8 cellular contexts compared by ENCODE assay signal in the genomic region with DNA sequence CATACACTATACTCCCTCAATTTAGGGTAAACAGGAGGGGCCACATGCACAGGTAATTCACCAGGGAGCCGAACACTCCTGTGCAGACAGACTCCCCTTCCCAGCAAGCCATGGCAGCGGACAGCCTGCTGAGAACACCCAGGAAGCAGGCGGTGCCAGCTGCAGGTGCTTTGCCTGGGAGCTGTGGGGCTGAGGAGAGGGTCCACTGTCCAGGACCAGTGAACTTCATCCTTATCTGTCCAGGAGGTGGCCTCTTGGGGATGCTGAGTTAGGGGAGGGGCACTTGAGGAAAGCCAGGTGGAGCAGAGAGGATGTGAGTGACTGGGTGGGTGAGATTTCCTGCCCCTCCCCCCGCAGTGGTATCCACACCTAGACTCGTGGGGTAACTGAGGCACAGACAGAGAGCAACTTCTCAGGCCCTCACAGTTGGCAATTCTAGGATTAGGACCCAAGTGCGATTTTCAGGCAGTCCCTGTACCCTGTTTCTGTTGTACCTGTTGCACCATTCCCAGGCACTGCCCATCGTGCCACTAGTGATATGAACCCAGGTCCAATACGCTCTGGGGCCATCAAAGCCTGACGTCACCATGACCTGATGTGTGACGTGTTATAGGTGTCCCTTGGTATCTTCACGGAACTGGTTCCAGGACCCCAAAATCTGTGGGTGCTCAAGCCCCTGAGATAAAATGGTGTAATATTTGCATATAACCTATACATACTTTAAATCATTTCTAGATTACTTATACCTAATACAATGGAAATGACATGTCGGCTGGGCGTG. TPM values are rescaled to one million over a fixed set of nuclear protein-coding genes. Genes with fewer than 3 reads are reported as not detected.
A peak's percentile ranks its signal among the peaks of the same experiment; 100 is the strongest.
DNase-seq lines count a peak whose midpoint lies in the region; ATAC-seq, FAIRE-seq and TF ChIP-seq lines count a peak whose summit lies in the region.

No MANE protein-coding gene starts in this region.

- peaks cover 2% of the 10 kb centered on the region for H3K79me1 ChIP-seq in mesendoderm (ENCODE audit: low read length)

- no peak overlapping the region for H2AK5ac ChIP-seq in mesendoderm (ENCODE audit: low read length)

- H2BK15ac ChIP-seq in mesendoderm (replicated peaks; ENCODE audit: low read depth) = no peak overlapping the region

- H3K4me3 Mint-ChIP-seq in activated CD4-positive, alpha-beta T cell treated with anti-CD3 and anti-CD28 coated beads, Interleukin-2, amount 10 ng/mL, durations not matched to agents 24 days and 14 days = peak overlapping the region; percentile 92

- no peak overlapping the region for H3K23ac ChIP-seq in mesendoderm (ENCODE audit: low read length)

- H2BK120ac ChIP-seq in mesendoderm (ENCODE audit: low read depth, low read length) = no peak overlapping the region

- H3K56ac ChIP-seq in mesendoderm (ENCODE audit: low read length) = no peak overlapping the region

- no peaks in the 10 kb centered on the region for H3K79me2 ChIP-seq in mesendoderm (ENCODE audit: control insufficient read depth, insufficient read depth, low read length)

- DNase-seq in activated CD4-positive, alpha-beta T cell treated with anti-CD3 and anti-CD28 coated beads, Interleukin-2, amount 10 ng/mL, durations not matched to agents 24 days and 14 days = no peak
- no peak for DNase-seq in activated CD4-positive, alpha-beta T cell treated with anti-CD3 and anti-CD28 coated beads for 48 hours
- DNase-seq in ascending aorta (ENCODE audit: low spot score in 2 of 2) = no peak
- peak in 1 of 2 donors; percentile 69 for DNase-seq in left lung
- no peak for DNase-seq in thoracic aorta (ENCODE audit: low spot score)
- no peak for DNase-seq in mesendoderm
- DNase-seq in stimulated activated CD4-positive, alpha-beta T cell treated with anti-CD3 and anti-CD28 coated beads, Interleukin-2, amount 100 ng/mL, for 24 hours = no peak
- DNase-seq in D721Med (ENCODE audit: insufficient read length, low spot score) = no peak

- no peak overlapping the region for H4K5ac ChIP-seq in mesendoderm (ENCODE audit: low read length)

- H3K4ac ChIP-seq in mesendoderm (ENCODE audit: low read depth, low read length) = no peak overlapping the region

- H3K36me3 ChIP-seq in ascending aorta = peaks cover 18 to 20% of the 10 kb centered on the region in 2 donors
- peaks cover 0 to 29% of the 10 kb centered on the region in 2 donors for H3K36me3 ChIP-seq in left lung
- H3K36me3 ChIP-seq in thoracic aorta = peaks cover 8% of the 10 kb centered on the region
- no peaks in the 10 kb centered on the region for H3K36me3 ChIP-seq in mesendoderm (ENCODE audit: control insufficient read depth, insufficient read depth, low read length)

- no CpG with 5 or more reads among the region's 13 CpGs for WGBS in mesendoderm (ENCODE audit: extremely low coverage, insufficient coverage, low lambda C conversion rate)

- ATAC-seq in left lung = no peak
- ATAC-seq in thoracic aorta (ENCODE audit: insufficient number of reproducible peaks, low FRiP score, low read depth) = no peak

- H3K9me3 ChIP-seq in ascending aorta (no peaks in the 10 kb centered on the region), left lung (no peaks in the 10 kb centered on the region), thoracic aorta (no peaks in the 10 kb centered on the region)

- intact Hi-C loops in activated CD4-positive, alpha-beta T cell treated with anti-CD3 and anti-CD28 coated beads, Interleukin-2, amount 10 ng/mL, durations not matched to agents 24 days and 14 days (cut with micrococcal nuclease) = no loop called here
- intact Hi-C loops in ascending aorta (cut with DNase I) = no loop called here
- intact Hi-C loops in left lung (cut with DNase I) = no loop called here

- no peak overlapping the region for H3K27ac Mint-ChIP-seq in activated CD4-positive, alpha-beta T cell treated with anti-CD3 and anti-CD28 coated beads, Interleukin-2, amount 10 ng/mL, durations not matched to agents 24 days and 14 days

- TF ChIP-seq CTCF in ascending aorta (IDR thresholded peaks at IDR 0.05) (no peak), left lung (IDR thresholded peaks at IDR 0.05) (no peak), thoracic aorta (IDR thresholded peaks at IDR 0.05) (no peak), D721Med (IDR thresholded peaks at IDR 0.05; ENCODE audit: insufficient read depth, missing control alignments) (no peak)

- H3K9me3 Mint-ChIP-seq in activated CD4-positive, alpha-beta T cell treated with anti-CD3 and anti-CD28 coated beads, Interleukin-2, amount 10 ng/mL, durations not matched to agents 24 days and 14 days = no peaks in the 10 kb centered on the region

- H3K27ac ChIP-seq in ascending aorta (peak overlapping the region in 1 of 2 donors; percentile 79), left lung (peak overlapping the region; percentile 87 to 98), thoracic aorta (peak overlapping the region; percentile 69 to 82), mesendoderm (ENCODE audit: low read depth, low read length) (no peak overlapping the region)

- no peak overlapping the region for H4K8ac ChIP-seq in mesendoderm (ENCODE audit: low read depth, low read length)

- H3K27me3 ChIP-seq in ascending aorta = no peaks in the 10 kb centered on the region
- H3K27me3 ChIP-seq in left lung = no peaks in the 10 kb centered on the region
- H3K27me3 ChIP-seq in thoracic aorta (replicated peaks; ENCODE audit: insufficient read depth) = no peaks in the 10 kb centered on the region
- no peaks in the 10 kb centered on the region for H3K27me3 ChIP-seq in mesendoderm (ENCODE audit: insufficient read depth, low read length, poor library complexity)

- peaks cover 11% of the 10 kb centered on the region for H3K27me3 Mint-ChIP-seq in activated CD4-positive, alpha-beta T cell treated with anti-CD3 and anti-CD28 coated beads, Interleukin-2, amount 10 ng/mL, durations not matched to agents 24 days and 14 days

- no peaks in the 10 kb centered on the region for H3K36me3 Mint-ChIP-seq in activated CD4-positive, alpha-beta T cell treated with anti-CD3 and anti-CD28 coated beads, Interleukin-2, amount 10 ng/mL, durations not matched to agents 24 days and 14 days (ENCODE audit: low read depth)

- no peak overlapping the region for H3K18ac ChIP-seq in mesendoderm (ENCODE audit: low read length)

- no peak for FAIRE-seq in D721Med (lab: Jason Lieb, UNC)

- H3K4me1 ChIP-seq in ascending aorta (peaks cover 6 to 10% of the 10 kb centered on the region in 2 donors), left lung (peaks cover 6 to 58% of the 10 kb centered on the region in 2 donors), thoracic aorta (ENCODE audit: control insufficient read depth in 1 of 2, low read depth in 2 of 2) (peaks cover 3 to 14% of the 10 kb centered on the region in 2 donors), mesendoderm (ENCODE audit: control insufficient read depth, low read depth, low read length) (no peaks in the 10 kb centered on the region)

- H3K4me1 Mint-ChIP-seq in activated CD4-positive, alpha-beta T cell treated with anti-CD3 and anti-CD28 coated beads, Interleukin-2, amount 10 ng/mL, durations not matched to agents 24 days and 14 days = peaks cover 19% of the 10 kb centered on the region

- H3K4me3 ChIP-seq in ascending aorta (peak overlapping the region; percentile 79 to 89), left lung (peak overlapping the region; percentile 66 to 78), thoracic aorta (peak overlapping the region; percentile 84), mesendoderm (ENCODE audit: low read length) (no peak overlapping the region)

- no peak overlapping the region for H3K4me2 ChIP-seq in mesendoderm (ENCODE audit: low read length)

- no peak overlapping the region for H2BK5ac ChIP-seq in mesendoderm (ENCODE audit: low read length)

- H3K9ac ChIP-seq in mesendoderm (ENCODE audit: low read length) = no peak overlapping the region

RNA-seq across cellular contexts. Expression of gene GRN, which starts 1.2 kb away (rescaled TPM):
- 33.0 and 34.6 TPM in 2 replicates for total RNA-seq in activated CD4-positive, alpha-beta T cell treated with anti-CD3 and anti-CD28 coated beads, Interleukin-2, amount 10 ng/mL, durations not matched to agents 24 days and 14 days
- total RNA-seq in ascending aorta (430 TPM), left lung (100 to 1,000 TPM; 563 to 616 TPM), thoracic aorta (100 to 1,000 TPM; 203 to 292 TPM)
- 84.9 TPM for polyA plus RNA-seq in mesendoderm (2013, experiment 1 of 2)
- 83.1 TPM for polyA plus RNA-seq in mesendoderm (2013, experiment 2 of 2)

RNA-seq across cellular contexts. Expression of gene FAM171A2, which starts 17.4 kb away (rescaled TPM):
- 0.21 and 0.26 TPM in 2 replicates for total RNA-seq in activated CD4-positive, alpha-beta T cell treated with anti-CD3 and anti-CD28 coated beads, Interleukin-2, amount 10 ng/mL, durations not matched to agents 24 days and 14 days
- total RNA-seq in ascending aorta = 1.7 TPM
- total RNA-seq in left lung = 1 to 10 TPM; 1.4 to 4.3 TPM
- total RNA-seq in thoracic aorta = under 1 TPM in 1 of 2 donors, not detected in 1; 0.63 TPM
- polyA plus RNA-seq in mesendoderm (2013, experiment 1 of 2) = 6.5 TPM
- 6.4 TPM for polyA plus RNA-seq in mesendoderm (2013, experiment 2 of 2)

RNA-seq across cellular contexts. Expression of gene SLC25A39, which starts 21.6 kb away (rescaled TPM):
- 172 TPM in 2 replicates for total RNA-seq in activated CD4-positive, alpha-beta T cell treated with anti-CD3 and anti-CD28 coated beads, Interleukin-2, amount 10 ng/mL, durations not matched to agents 24 days and 14 days
- 182 TPM for total RNA-seq in ascending aorta
- 100 to 1,000 TPM; 120 to 121 TPM for total RNA-seq in left lung
- 10 to 100 TPM; 63.2 to 74.6 TPM for total RNA-seq in thoracic aorta
- 155 TPM for polyA plus RNA-seq in mesendoderm (2013, experiment 1 of 2)
- 156 TPM for polyA plus RNA-seq in mesendoderm (2013, experiment 2 of 2)

RNA-seq across cellular contexts. Expression of gene RUNDC3A, which starts 37.9 kb away (rescaled TPM):
- total RNA-seq in activated CD4-positive, alpha-beta T cell treated with anti-CD3 and anti-CD28 coated beads, Interleukin-2, amount 10 ng/mL, durations not matched to agents 24 days and 14 days = 0.42 TPM in 1 of 2 replicates, not detected in the other
- total RNA-seq in ascending aorta (not detected), left lung (under 1 TPM; 0.08 to 0.38 TPM), thoracic aorta (under 1 TPM in 1 of 2 donors, not detected in 1; 0.81 TPM)
- polyA plus RNA-seq in mesendoderm (2013, experiment 1 of 2) = 1.6 TPM
- polyA plus RNA-seq in mesendoderm (2013, experiment 2 of 2) = 1.5 TPM

RNA-seq across cellular contexts. Expression of gene ITGA2B, which starts 43.2 kb away (rescaled TPM):
- 0.65 and 0.85 TPM in 2 replicates for total RNA-seq in activated CD4-positive, alpha-beta T cell treated with anti-CD3 and anti-CD28 coated beads, Interleukin-2, amount 10 ng/mL, durations not matched to agents 24 days and 14 days
- not detected for total RNA-seq in ascending aorta
- 1 to 10 TPM; 3.2 to 6.7 TPM for total RNA-seq in left lung
- 1 to 10 TPM in 1 of 2 donors, under 1 TPM in 1; 0.28 to 3.4 TPM for total RNA-seq in thoracic aorta
- 1.3 TPM for polyA plus RNA-seq in mesendoderm (2013, experiment 1 of 2)
- 1.7 TPM for polyA plus RNA-seq in mesendoderm (2013, experiment 2 of 2)
